Comparison of ENCODE assay signal across 20 cellular contexts in the genomic region with DNA sequence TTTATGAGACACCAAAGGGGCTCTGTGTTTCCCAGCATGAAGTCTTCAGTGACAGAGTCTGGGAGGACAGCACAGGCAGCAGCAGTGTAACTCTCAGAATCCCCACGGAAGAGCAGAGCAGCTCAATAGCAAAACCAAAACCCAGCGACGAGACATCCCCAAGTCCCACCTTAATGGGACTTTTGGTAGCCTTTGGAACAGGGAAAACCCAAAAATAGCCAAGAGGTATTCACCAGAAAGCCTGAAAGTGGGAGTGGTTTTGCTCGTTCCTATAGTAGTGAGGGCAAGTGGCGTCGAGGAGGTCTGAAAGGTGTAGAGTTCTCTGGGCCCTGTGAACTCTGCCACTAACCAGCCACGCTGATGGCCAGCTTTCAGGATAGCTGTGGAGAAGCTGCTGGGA.
DNase-seq lines count a peak whose midpoint lies in the region; ATAC-seq, FAIRE-seq and TF ChIP-seq lines count a peak whose summit lies in the region.
"Had no signal": no experiment of that assay in that cellular context is flagged by ENCODE, and none has a peak within 500 bp of the region (broad histone marks: within the 10 kb centered on the region; RNA-seq: fewer than 3 reads in every experiment).

No MANE protein-coding gene starts in this region.

- intact Hi-C loops in activated T-helper 1 cell treated with anti-CD3 and anti-CD28 coated beads, Interleukin-12 subunit alpha, Interleukin-12 subunit beta, Interleukin-2, Interleukin-4 antibody, amounts not matched to agents 30 ng/mL and 10 ng/mL and 1 ng/mL, durations not matched to agents 14 hours and 24 hours and 36 hours (cut with micrococcal nuclease), result no loop called here

- no peak overlapping the region for H3K4ac ChIP-seq in mesendoderm (ENCODE audit: low read depth, low read length)

- peak; percentile 40 for FAIRE-seq in GM12892 (lab: Jason Lieb, UNC)

- H3K79me2 ChIP-seq in mesendoderm (ENCODE audit: control insufficient read depth, insufficient read depth, low read length), result no peaks in the 10 kb centered on the region

- no peak overlapping the region for H3K18ac ChIP-seq in mesendoderm (ENCODE audit: low read length)

- peaks cover 55% of the 10 kb centered on the region for H3K4me1 Mint-ChIP-seq in activated T-helper 1 cell treated with anti-CD3 and anti-CD28 coated beads, Interleukin-12 subunit alpha, Interleukin-12 subunit beta, Interleukin-2, Interleukin-4 antibody, amounts not matched to agents 30 ng/mL and 10 ng/mL and 1 ng/mL, durations not matched to agents 14 hours and 24 hours and 36 hours (ENCODE audit: low read depth)
- peaks cover 22% of the 10 kb centered on the region for H3K4me1 Mint-ChIP-seq in endodermal cell

- no peak overlapping the region for H2BK15ac ChIP-seq in mesendoderm (replicated peaks; ENCODE audit: low read depth)

- no peak overlapping the region for H2BK5ac ChIP-seq in mesendoderm (ENCODE audit: low read length)

- peak overlapping the region; percentile 53 for H3K27ac Mint-ChIP-seq in activated T-helper 1 cell treated with anti-CD3 and anti-CD28 coated beads, Interleukin-12 subunit alpha, Interleukin-12 subunit beta, Interleukin-2, Interleukin-4 antibody, amounts not matched to agents 30 ng/mL and 10 ng/mL and 1 ng/mL, durations not matched to agents 14 hours and 24 hours and 36 hours
- no peak overlapping the region for H3K27ac Mint-ChIP-seq in endodermal cell
- H3K27ac Mint-ChIP-seq: activated CD8-positive, alpha-beta T cell treated with anti-CD3 and anti-CD28 coated beads for 36 hours; immature natural killer cell had no signal

- H3K4me1 ChIP-seq in BLaER1, result peaks cover 56% of the 10 kb centered on the region
- peaks cover 14% of the 10 kb centered on the region for H3K4me1 ChIP-seq in mesendoderm (ENCODE audit: control insufficient read depth, low read depth, low read length)
- H3K4me1 ChIP-seq in endodermal cell (ENCODE audit: control insufficient read depth, insufficient read depth, low read length), result peaks cover 22% of the 10 kb centered on the region

- no peak for TF ChIP-seq POLR2A in GM12892 (IDR thresholded peaks at IDR 0.05; ENCODE audit: low read depth, low read length)

- H3K23ac ChIP-seq in mesendoderm (ENCODE audit: low read length), result no peak overlapping the region

- H3K9me3 ChIP-seq in BLaER1, result peaks cover 13% of the 10 kb centered on the region
- no peaks in the 10 kb centered on the region for H3K9me3 ChIP-seq in endodermal cell (ENCODE audit: control insufficient read depth, low read length)
- H3K9me3 ChIP-seq: heart left ventricle, suprapubic skin had no signal

- H2BK120ac ChIP-seq in mesendoderm (ENCODE audit: low read depth, low read length), result no peak overlapping the region

- no peak for DNase-seq in GM12892 (ENCODE audit: insufficient read length)
- DNase-seq in activated T-helper 1 cell treated with anti-CD3 and anti-CD28 coated beads, Interleukin-12 subunit alpha, Interleukin-12 subunit beta, Interleukin-2, Interleukin-4 antibody, amounts not matched to agents 30 ng/mL and 10 ng/mL and 1 ng/mL, durations not matched to agents 14 hours and 24 hours and 36 hours (ENCODE audit: low spot score), result no peak
- no peak for DNase-seq in mesendoderm
- no peak for DNase-seq in T1000 (lab: John Stamatoyannopoulos, UW)
- no peak for DNase-seq in endodermal cell
- DNase-seq in activated CD8-positive, alpha-beta memory T cell treated with anti-CD3 and anti-CD28 coated beads, Interleukin-2, amount 50 U/mL, for 4 hours, result no peak
- DNase-seq: activated CD8-positive, alpha-beta T cell treated with anti-CD3 and anti-CD28 coated beads for 36 hours; heart left ventricle; HFFc6; immature natural killer cell; NCI-H1105; NCI-H69; posterior cingulate gyrus; stimulated activated CD4-positive, alpha-beta T cell treated with anti-CD3 and anti-CD28 coated beads, Interleukin-4, amount 100 ng/mL, for 24 hours had no signal

- H3K79me1 ChIP-seq in mesendoderm (ENCODE audit: low read length), result no peaks in the 10 kb centered on the region

- H3K56ac ChIP-seq in mesendoderm (ENCODE audit: low read length), result peak overlapping the region; percentile 51

- H3K4me3 ChIP-seq in BLaER1 (no peak overlapping the region), mesendoderm (ENCODE audit: low read length) (no peak overlapping the region), endodermal cell (ENCODE audit: low read length) (no peak overlapping the region)
- H3K4me3 ChIP-seq: heart left ventricle, SK-N-MC, suprapubic skin had no signal

- H3K36me3 Mint-ChIP-seq in activated T-helper 1 cell treated with anti-CD3 and anti-CD28 coated beads, Interleukin-12 subunit alpha, Interleukin-12 subunit beta, Interleukin-2, Interleukin-4 antibody, amounts not matched to agents 30 ng/mL and 10 ng/mL and 1 ng/mL, durations not matched to agents 14 hours and 24 hours and 36 hours (ENCODE audit: low read depth), result peaks cover 45% of the 10 kb centered on the region
- peaks cover 8% of the 10 kb centered on the region for H3K36me3 Mint-ChIP-seq in endodermal cell (ENCODE audit: low read depth)

- H3K9ac ChIP-seq in BLaER1, result no peak overlapping the region
- no peak overlapping the region for H3K9ac ChIP-seq in mesendoderm (ENCODE audit: low read length)
- H3K9ac ChIP-seq in endodermal cell (ENCODE audit: extremely low read depth, low read length, poor library complexity, severe bottlenecking), result no peak overlapping the region

- WGBS in mesendoderm (ENCODE audit: extremely low coverage, insufficient coverage, low lambda C conversion rate), result no CpG with 5 or more reads among the region's 7 CpGs
- 91 to 94% methylated on average over 7 of the region's 7 CpGs for WGBS in endodermal cell (ENCODE audit: insufficient coverage in 1 of 2, insufficient read length in 1 of 2), 2 experiments

- H3K4me2 ChIP-seq in BLaER1 (no peak overlapping the region), mesendoderm (ENCODE audit: low read length) (no peak overlapping the region)

- no peaks in the 10 kb centered on the region for H3K27me3 Mint-ChIP-seq in activated T-helper 1 cell treated with anti-CD3 and anti-CD28 coated beads, Interleukin-12 subunit alpha, Interleukin-12 subunit beta, Interleukin-2, Interleukin-4 antibody, amounts not matched to agents 30 ng/mL and 10 ng/mL and 1 ng/mL, durations not matched to agents 14 hours and 24 hours and 36 hours (ENCODE audit: insufficient read depth)
- no peaks in the 10 kb centered on the region for H3K27me3 Mint-ChIP-seq in endodermal cell (ENCODE audit: insufficient read depth)
- H3K27me3 Mint-ChIP-seq: activated CD8-positive, alpha-beta T cell treated with anti-CD3 and anti-CD28 coated beads for 36 hours; central memory CD8-positive, alpha-beta T cell had no signal

- H3K27me3 ChIP-seq in BLaER1 (no peaks in the 10 kb centered on the region), mesendoderm (ENCODE audit: insufficient read depth, low read length, poor library complexity) (no peaks in the 10 kb centered on the region), endodermal cell (ENCODE audit: control insufficient read depth, insufficient read depth, low read length, poor library complexity, severe bottlenecking) (no peaks in the 10 kb centered on the region)
- H3K27me3 ChIP-seq: heart left ventricle, suprapubic skin had no signal

- ATAC-seq in GM21526 (IDR thresholded peaks at IDR 0.05; ENCODE audit: low FRiP score, unreplicated experiment), result no peak
- ATAC-seq: activated CD8-positive, alpha-beta T cell treated with anti-CD3 and anti-CD28 coated beads for 36 hours; heart left ventricle; Panc1 had no signal

- H3K4me3 Mint-ChIP-seq in activated T-helper 1 cell treated with anti-CD3 and anti-CD28 coated beads, Interleukin-12 subunit alpha, Interleukin-12 subunit beta, Interleukin-2, Interleukin-4 antibody, amounts not matched to agents 30 ng/mL and 10 ng/mL and 1 ng/mL, durations not matched to agents 14 hours and 24 hours and 36 hours, result no peak overlapping the region
- no peak overlapping the region for H3K4me3 Mint-ChIP-seq in endodermal cell
- H3K4me3 Mint-ChIP-seq: activated CD8-positive, alpha-beta T cell treated with anti-CD3 and anti-CD28 coated beads for 36 hours; central memory CD8-positive, alpha-beta T cell; HFFc6; immature natural killer cell had no signal

- no peak overlapping the region for H4K8ac ChIP-seq in mesendoderm (ENCODE audit: low read depth, low read length)

- TF ChIP-seq CTCF in endodermal cell (conservative IDR thresholded peaks at IDR 0.05), result no peak

- peaks cover 74% of the 10 kb centered on the region for H3K36me3 ChIP-seq in BLaER1
- H3K36me3 ChIP-seq in mesendoderm (ENCODE audit: control insufficient read depth, insufficient read depth, low read length), result no peaks in the 10 kb centered on the region
- no peaks in the 10 kb centered on the region for H3K36me3 ChIP-seq in endodermal cell (ENCODE audit: control insufficient read depth, insufficient read depth, low read length)

- no peaks in the 10 kb centered on the region for H3K9me3 Mint-ChIP-seq in activated T-helper 1 cell treated with anti-CD3 and anti-CD28 coated beads, Interleukin-12 subunit alpha, Interleukin-12 subunit beta, Interleukin-2, Interleukin-4 antibody, amounts not matched to agents 30 ng/mL and 10 ng/mL and 1 ng/mL, durations not matched to agents 14 hours and 24 hours and 36 hours
- H3K9me3 Mint-ChIP-seq in endodermal cell, result no peaks in the 10 kb centered on the region
- H3K9me3 Mint-ChIP-seq: activated CD8-positive, alpha-beta T cell treated with anti-CD3 and anti-CD28 coated beads for 36 hours; central memory CD8-positive, alpha-beta T cell; HFFc6; immature natural killer cell had no signal

- H4K5ac ChIP-seq in mesendoderm (ENCODE audit: low read length), result no peak overlapping the region

- no peaks in the 10 kb centered on the region for H4K20me1 ChIP-seq in BLaER1

- H3K27ac ChIP-seq in BLaER1, result 0 out of 2 replicates have a peak overlapping the region, but pooled peaks have one; percentile 35
- no peak overlapping the region for H3K27ac ChIP-seq in mesendoderm (ENCODE audit: low read depth, low read length)
- H3K27ac ChIP-seq in endodermal cell (ENCODE audit: low read depth, low read length), result no peak overlapping the region
- H3K27ac ChIP-seq: SK-N-MC, suprapubic skin had no signal

- H2AK5ac ChIP-seq in mesendoderm (ENCODE audit: low read length), result no peak overlapping the region
